Comparison of ENCODE assay signal across 1 cellular context in genomic region chr7:158241919-158242318, GRCh38.
TF ChIP-seq lines count a peak whose summit lies in the region.

No MANE protein-coding gene starts in this region.

TF ChIP-seq in K562, 482 proteins besides CTCF, POLR2A, EP300 and RAD21 (continued from another document):
- TF ChIP-seq AFF4 (CRISPR knock-in tag; IDR thresholded peaks at IDR 0.05) (no peak), CREBBP (IDR thresholded peaks at IDR 0.05; ENCODE audit: low read depth, low read length) (no peak), CXXC5 (CRISPR knock-in tag; IDR thresholded peaks at IDR 0.05) (no peak), BRF2 (IDR thresholded peaks at IDR 0.05; ENCODE audit: borderline replicate concordance, insufficient read depth, insufficient read length) (no peak), ARHGAP35 (IDR thresholded peaks at IDR 0.05; ENCODE audit: partially characterized antibody) (no peak)
